In genomic region chr1:246787781-246788513, GRCh38 we compare ENCODE assay signal across 19 cellular contexts.
"Had no signal": no experiment of that assay in that cellular context is flagged by ENCODE, and none has a peak within 500 bp of the region (broad histone marks: within the 10 kb centered on the region; RNA-seq: fewer than 3 reads in every experiment).

No MANE protein-coding gene starts in this region.

- FAIRE-seq: kidney had no signal

- H3K27ac Mint-ChIP-seq: activated naive CD4-positive, alpha-beta T cell treated with anti-CD3 and anti-CD28 coated beads, Interleukin-2, amount 50 U/mL, for 24 hours; activated T-helper 2 cell treated with anti-CD3 and anti-CD28 coated beads, Interferon-gamma antibody, Interleukin-2, Interleukin-4, amounts not matched to agents 10 μg/mL and 5 μg/mL and 100 μg/mL, durations not matched to agents 14 hours and 24 hours and 36 hours; memory B cell; natural killer cell treated with Interleukin-12 subunit alpha and Interleukin-12 subunit beta and Interleukin-15 and Interleukin-18, amount 100 ng/mL, for 72 hours had no signal

- H3K4me3 Mint-ChIP-seq: activated naive CD4-positive, alpha-beta T cell treated with anti-CD3 and anti-CD28 coated beads, Interleukin-2, amount 50 U/mL, for 24 hours; memory B cell; natural killer cell treated with Interleukin-12 subunit alpha and Interleukin-12 subunit beta and Interleukin-15 and Interleukin-18, amount 100 ng/mL, for 72 hours had no signal

- H3K27ac ChIP-seq: body of pancreas, colonic mucosa, sigmoid colon, spleen, testis, upper lobe of left lung had no signal

- H3K36me3 Mint-ChIP-seq: activated naive CD4-positive, alpha-beta T cell treated with anti-CD3 and anti-CD28 coated beads, Interleukin-2, amount 50 U/mL, for 24 hours; natural killer cell treated with Interleukin-12 subunit alpha and Interleukin-12 subunit beta and Interleukin-15 and Interleukin-18, amount 100 ng/mL, for 72 hours had no signal

- H3K9me3 ChIP-seq: body of pancreas, colonic mucosa, sigmoid colon, spleen, testis, upper lobe of left lung had no signal

- DNase-seq: activated CD4-positive, alpha-beta T cell treated with anti-CD3 and anti-CD28 coated beads, Interleukin-2, amount 50 U/mL, for 4 hours; activated CD4-positive, CD25-positive, alpha-beta regulatory T cell treated with anti-CD3 and anti-CD28 coated beads, Interleukin-2, amount 50 U/mL, for 72 hours; amygdala; body of pancreas; caudate nucleus; colonic mucosa; hippocampal formation; kidney; left ventricle myocardium superior; sigmoid colon; spleen; stimulated activated naive CD8-positive, alpha-beta T cell treated with anti-CD3 and anti-CD28 coated beads, Interleukin-15, amount 100 ng/mL, for 72 hours; testis had no signal

- ATAC-seq: body of pancreas; esophagus mucosa; natural killer cell treated with Interleukin-12 subunit alpha and Interleukin-12 subunit beta and Interleukin-15 and Interleukin-18, amount 100 ng/mL, for 72 hours had no signal

- H3K4me3 ChIP-seq: body of pancreas had no signal

- H3K27me3 ChIP-seq: colonic mucosa, testis, upper lobe of left lung had no signal

- H3K9me3 Mint-ChIP-seq: activated naive CD4-positive, alpha-beta T cell treated with anti-CD3 and anti-CD28 coated beads, Interleukin-2, amount 50 U/mL, for 24 hours; activated T-helper 2 cell treated with anti-CD3 and anti-CD28 coated beads, Interferon-gamma antibody, Interleukin-2, Interleukin-4, amounts not matched to agents 10 μg/mL and 5 μg/mL and 100 μg/mL, durations not matched to agents 14 hours and 24 hours and 36 hours; natural killer cell treated with Interleukin-12 subunit alpha and Interleukin-12 subunit beta and Interleukin-15 and Interleukin-18, amount 100 ng/mL, for 72 hours; stimulated activated naive CD8-positive, alpha-beta T cell treated with anti-CD3 and anti-CD28 coated beads, Interleukin-15, amount 100 ng/mL, for 72 hours had no signal

- H3K36me3 ChIP-seq: colonic mucosa, sigmoid colon, spleen, upper lobe of left lung had no signal
